16 cellular contexts compared by ENCODE assay signal in the genomic region with DNA sequence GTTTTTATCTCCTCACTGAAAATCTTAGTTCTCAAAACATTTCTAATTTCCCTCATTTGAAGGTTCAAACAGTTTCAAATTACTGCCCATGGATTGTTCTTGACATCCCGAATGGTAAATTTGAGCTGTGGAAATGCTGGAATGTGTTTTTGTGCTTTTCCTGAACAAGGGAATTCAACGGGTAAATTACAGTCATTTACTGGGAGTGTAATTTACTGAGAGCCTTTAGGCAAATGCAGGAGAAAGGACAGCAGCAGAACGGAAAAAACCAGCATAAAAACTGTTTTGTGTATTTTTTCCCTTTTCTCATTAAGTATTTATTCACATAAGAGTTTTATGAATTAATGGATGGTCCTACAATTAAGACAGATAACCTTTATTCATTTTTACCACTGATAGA.
DNase-seq lines count a peak whose midpoint lies in the region; ATAC-seq and TF ChIP-seq lines count a peak whose summit lies in the region.
"Had no signal": no experiment of that assay in that cellular context is flagged by ENCODE, and none has a peak within 500 bp of the region (broad histone marks: within the 10 kb centered on the region; RNA-seq: fewer than 3 reads in every experiment).

No MANE protein-coding gene starts in this region.

- H4K20me1 ChIP-seq in GM23338 (replicated peaks; ENCODE audit: insufficient read depth), result peaks cover 11% of the 10 kb centered on the region; the same call in 1 of the 2 replicates

- in situ Hi-C loops in GM13977 (cut with MboI; ENCODE audit: low pct_unique_long_range_greater_than_20kb, low sequenced_read_pairs, unreplicated experiment), result no loop called here

- TF ChIP-seq POLR2A in esophagus muscularis mucosa (IDR thresholded peaks at IDR 0.05; ENCODE audit: low read depth), result no peak

- H3K4me3 Mint-ChIP-seq in GM23338 (no peak overlapping the region), nephron (peak overlapping the region in 1 of 3 experiments; percentile 21)
- no peak overlapping the region for H3K4me3 Mint-ChIP-seq in activated T-cell treated with anti-CD3 and anti-CD28 coated beads, Interleukin-2, amount 50 U/mL, for 4 hours
- H3K4me3 Mint-ChIP-seq: activated T-helper 1 cell treated with anti-CD3 and anti-CD28 coated beads, Interleukin-12 subunit alpha, Interleukin-12 subunit beta, Interleukin-2, Interleukin-4 antibody, amounts not matched to agents 30 ng/mL and 10 ng/mL and 1 ng/mL, durations not matched to agents 14 hours and 24 hours and 36 hours; natural killer cell treated with Interleukin-12 subunit alpha and Interleukin-12 subunit beta and Interleukin-15 and Interleukin-18, amount 100 ng/mL, for 72 hours had no signal

- peaks cover 76% of the 10 kb centered on the region for H3K79me2 ChIP-seq in GM23338 (replicated peaks; ENCODE audit: insufficient read depth)

- TF ChIP-seq CTCF in GM23338 (conservative IDR thresholded peaks at IDR 0.05; ENCODE audit: low read depth in 2 of 2), result no peak
- no peak for TF ChIP-seq CTCF in esophagus muscularis mucosa (IDR thresholded peaks at IDR 0.05)
- TF ChIP-seq CTCF in nephron (IDR thresholded peaks at IDR 0.05; ENCODE audit: unreplicated experiment in 3 of 3), result no peak
- TF ChIP-seq CTCF in GM13977 (IDR thresholded peaks at IDR 0.05; ENCODE audit: extremely low read depth, insufficient read depth, missing control alignments), result no peak

- H3K9me3 ChIP-seq in esophagus muscularis mucosa, result no peaks in the 10 kb centered on the region

- H3K4me2 ChIP-seq in GM23338, result peak overlapping the region; percentile 31

- no peak for ATAC-seq in GM23338
- no peak for ATAC-seq in activated T-cell treated with anti-CD3 and anti-CD28 coated beads, Interleukin-2, amount 50 U/mL, for 4 hours
- ATAC-seq: natural killer cell treated with Interleukin-12 subunit alpha and Interleukin-12 subunit beta and Interleukin-15 and Interleukin-18, amount 100 ng/mL, for 72 hours had no signal

- no peak for DNase-seq in GM23338 (ENCODE audit: low spot score)
- peak; percentile 35 for DNase-seq in M059J (ENCODE audit: low read depth)
- DNase-seq in esophagus muscularis mucosa (ENCODE audit: extremely low spot score), result no peak
- DNase-seq in activated T-cell treated with anti-CD3 and anti-CD28 coated beads, Interleukin-2, amount 50 U/mL, for 4 hours, result no peak
- no peak for DNase-seq in hepatic stellate cell (ENCODE audit: low spot score)
- DNase-seq in GM13977 (ENCODE audit: low spot score), result no peak
- DNase-seq: activated CD4-positive, CD25-positive, alpha-beta regulatory T cell treated with anti-CD3 and anti-CD28 coated beads, Interleukin-2, amount 50 U/mL, for 72 hours; activated CD8-positive, alpha-beta memory T cell treated with anti-CD3 and anti-CD28 coated beads for 24 hours; AML-193; dermis blood vessel endothelial cell; head of caudate nucleus; T1000 had no signal

- no peaks in the 10 kb centered on the region for H3F3A ChIP-seq in GM23338 (replicated peaks; ENCODE audit: low read depth)

- no peak overlapping the region for H3K27ac ChIP-seq in GM23338 (ENCODE audit: low read depth)
- peak overlapping the region; percentile 22 to 80 (median 64) for H3K27ac ChIP-seq in esophagus muscularis mucosa (replicated peaks in 1 of 4)

- H3K27me3 ChIP-seq in GM23338 (ENCODE audit: insufficient read depth) (peaks cover 17% of the 10 kb centered on the region; the same call in 1 of the 2 replicates), esophagus muscularis mucosa (no peaks in the 10 kb centered on the region)

- WGBS in esophagus muscularis mucosa, result 53% methylated on average over 3 of the region's 3 CpGs

- intact Hi-C loops in esophagus muscularis mucosa (cut with DNase I), result no loop called here

- no peak overlapping the region for H2AFZ ChIP-seq in GM23338

- H3K9me3 Mint-ChIP-seq in GM23338, result no peaks in the 10 kb centered on the region
- H3K9me3 Mint-ChIP-seq in nephron, result no peaks in the 10 kb centered on the region
- H3K9me3 Mint-ChIP-seq in activated T-cell treated with anti-CD3 and anti-CD28 coated beads, Interleukin-2, amount 50 U/mL, for 4 hours, result no peaks in the 10 kb centered on the region
- H3K9me3 Mint-ChIP-seq: activated T-helper 1 cell treated with anti-CD3 and anti-CD28 coated beads, Interleukin-12 subunit alpha, Interleukin-12 subunit beta, Interleukin-2, Interleukin-4 antibody, amounts not matched to agents 30 ng/mL and 10 ng/mL and 1 ng/mL, durations not matched to agents 14 hours and 24 hours and 36 hours; natural killer cell treated with Interleukin-12 subunit alpha and Interleukin-12 subunit beta and Interleukin-15 and Interleukin-18, amount 100 ng/mL, for 72 hours had no signal

- H3K27ac Mint-ChIP-seq in GM23338, result no peak overlapping the region
- H3K27ac Mint-ChIP-seq in nephron, result peak overlapping the region in 2 of 3 experiments; percentile 58 to 61
- H3K27ac Mint-ChIP-seq: activated T-helper 1 cell treated with anti-CD3 and anti-CD28 coated beads, Interleukin-12 subunit alpha, Interleukin-12 subunit beta, Interleukin-2, Interleukin-4 antibody, amounts not matched to agents 30 ng/mL and 10 ng/mL and 1 ng/mL, durations not matched to agents 14 hours and 24 hours and 36 hours; natural killer cell treated with Interleukin-12 subunit alpha and Interleukin-12 subunit beta and Interleukin-15 and Interleukin-18, amount 100 ng/mL, for 72 hours had no signal

- no peaks in the 10 kb centered on the region for H3K36me3 ChIP-seq in GM23338 (ENCODE audit: insufficient read depth)
- no peaks in the 10 kb centered on the region for H3K36me3 ChIP-seq in esophagus muscularis mucosa

- H3K4me3 ChIP-seq in GM23338, result no peak overlapping the region
- no peak overlapping the region for H3K4me3 ChIP-seq in esophagus muscularis mucosa
- H3K4me3 ChIP-seq: lung had no signal

- H3K4me1 ChIP-seq in GM23338 (ENCODE audit: insufficient read depth), result peaks cover 76% of the 10 kb centered on the region
- peaks cover 29 to 71% (median 56%) of the 10 kb centered on the region in 4 donors for H3K4me1 ChIP-seq in esophagus muscularis mucosa

- no peaks in the 10 kb centered on the region for H3K9me2 ChIP-seq in GM23338 (ENCODE audit: insufficient read depth)

- H3K27me3 Mint-ChIP-seq in GM23338 (ENCODE audit: insufficient read depth, low read depth, poor library complexity) (peaks cover 9% of the 10 kb centered on the region), nephron (ENCODE audit: low read depth) (peaks cover 5% of the 10 kb centered on the region)
- H3K27me3 Mint-ChIP-seq in activated T-cell treated with anti-CD3 and anti-CD28 coated beads, Interleukin-2, amount 50 U/mL, for 4 hours (ENCODE audit: low read depth), result peaks cover 21% of the 10 kb centered on the region

- TF ChIP-seq EP300 in esophagus muscularis mucosa (IDR thresholded peaks at IDR 0.05), result no peak

- H3K4me1 Mint-ChIP-seq in GM23338 (peaks cover 79% of the 10 kb centered on the region), nephron (peaks cover 46% of the 10 kb centered on the region)
- H3K4me1 Mint-ChIP-seq in activated T-cell treated with anti-CD3 and anti-CD28 coated beads, Interleukin-2, amount 50 U/mL, for 4 hours (ENCODE audit: low read depth), result peaks cover 7% of the 10 kb centered on the region

- H3K36me3 Mint-ChIP-seq in GM23338 (ENCODE audit: low read depth) (no peaks in the 10 kb centered on the region), nephron (ENCODE audit: low read depth) (no peaks in the 10 kb centered on the region)
- H3K36me3 Mint-ChIP-seq in activated T-cell treated with anti-CD3 and anti-CD28 coated beads, Interleukin-2, amount 50 U/mL, for 4 hours (ENCODE audit: insufficient read depth), result no peaks in the 10 kb centered on the region
- H3K36me3 Mint-ChIP-seq: natural killer cell treated with Interleukin-12 subunit alpha and Interleukin-12 subunit beta and Interleukin-15 and Interleukin-18, amount 100 ng/mL, for 72 hours had no signal

TF ChIP-seq in GM23338, 12 proteins besides CTCF, POLR2A, EP300 and RAD21 (continues in another document):
- TF ChIP-seq EZH2phosphoT487 (IDR thresholded peaks at IDR 0.05; ENCODE audit: unreplicated experiment) (no peak), ZNF331 (CRISPR knock-in tag; IDR thresholded peaks at IDR 0.05; ENCODE audit: low read depth) (no peak), ZNF114 (CRISPR knock-in tag; IDR thresholded peaks at IDR 0.05) (no peak), EZH2 (IDR thresholded peaks at IDR 0.05; ENCODE audit: low read depth, unreplicated experiment) (no peak)
